ENCODE assay signal across 19 cellular contexts in genomic region chr9:134353539-134353938, GRCh38.
"Had no signal": no experiment of that assay in that cellular context is flagged by ENCODE, and none has a peak within 500 bp of the region (broad histone marks: within the 10 kb centered on the region; RNA-seq: fewer than 3 reads in every experiment).

No MANE protein-coding gene starts in this region.

- DNase-seq: activated CD4-positive, alpha-beta T cell treated with anti-CD3 and anti-CD28 coated beads, Interleukin-2, amount 10 ng/mL, durations not matched to agents 24 days and 14 days; activated CD8-positive, alpha-beta T cell treated with anti-CD3 and anti-CD28 coated beads, Interleukin-2, amount 10 ng/mL, durations not matched to agents 7 days and 5 days; activated naive CD4-positive, alpha-beta T cell treated with anti-CD3 and anti-CD28 coated beads for 36 hours; activated T-cell treated with anti-CD3 and anti-CD28 coated beads, Interleukin-2, amount 50 U/mL, for 4 hours; body of pancreas; central memory CD4-positive, alpha-beta T cell; hippocampal formation; mammary epithelial cell; nephron progenitor cell; occipital lobe; stimulated activated CD4-positive, alpha-beta T cell treated with anti-CD3 and anti-CD28 coated beads, Interleukin-4, amount 100 ng/mL, for 1 hour; stomach; T-cell; T1000; testis; upper lobe of right lung had no signal

- H3K27me3 ChIP-seq: body of pancreas, gastroesophageal sphincter, stomach, testis, upper lobe of right lung had no signal

- H3K9me3 ChIP-seq: body of pancreas, gastroesophageal sphincter, stomach, testis, upper lobe of right lung had no signal

- H3K4me3 ChIP-seq: body of pancreas, gastroesophageal sphincter, smooth muscle cell, testis, upper lobe of right lung had no signal

- H3K36me3 ChIP-seq: gastroesophageal sphincter, upper lobe of right lung had no signal

- H3K27ac ChIP-seq: body of pancreas, stomach, testis, upper lobe of right lung had no signal

- H3K4me2 ChIP-seq: smooth muscle cell had no signal

- ATAC-seq: activated CD8-positive, alpha-beta T cell treated with anti-CD3 and anti-CD28 coated beads, Interleukin-2, amount 10 ng/mL, durations not matched to agents 7 days and 5 days; activated T-cell treated with anti-CD3 and anti-CD28 coated beads, Interleukin-2, amount 50 U/mL, for 4 hours; body of pancreas; gastroesophageal sphincter; stimulated activated effector memory CD8-positive, alpha-beta T cell treated with anti-CD3 and anti-CD28 coated beads, Interleukin-12 subunit alpha, Interleukin-12 subunit beta, amount 100 ng/mL, for 72 hours; T-cell; upper lobe of right lung had no signal
